ENCODE assay signal across 2 cellular contexts in the genomic region with DNA sequence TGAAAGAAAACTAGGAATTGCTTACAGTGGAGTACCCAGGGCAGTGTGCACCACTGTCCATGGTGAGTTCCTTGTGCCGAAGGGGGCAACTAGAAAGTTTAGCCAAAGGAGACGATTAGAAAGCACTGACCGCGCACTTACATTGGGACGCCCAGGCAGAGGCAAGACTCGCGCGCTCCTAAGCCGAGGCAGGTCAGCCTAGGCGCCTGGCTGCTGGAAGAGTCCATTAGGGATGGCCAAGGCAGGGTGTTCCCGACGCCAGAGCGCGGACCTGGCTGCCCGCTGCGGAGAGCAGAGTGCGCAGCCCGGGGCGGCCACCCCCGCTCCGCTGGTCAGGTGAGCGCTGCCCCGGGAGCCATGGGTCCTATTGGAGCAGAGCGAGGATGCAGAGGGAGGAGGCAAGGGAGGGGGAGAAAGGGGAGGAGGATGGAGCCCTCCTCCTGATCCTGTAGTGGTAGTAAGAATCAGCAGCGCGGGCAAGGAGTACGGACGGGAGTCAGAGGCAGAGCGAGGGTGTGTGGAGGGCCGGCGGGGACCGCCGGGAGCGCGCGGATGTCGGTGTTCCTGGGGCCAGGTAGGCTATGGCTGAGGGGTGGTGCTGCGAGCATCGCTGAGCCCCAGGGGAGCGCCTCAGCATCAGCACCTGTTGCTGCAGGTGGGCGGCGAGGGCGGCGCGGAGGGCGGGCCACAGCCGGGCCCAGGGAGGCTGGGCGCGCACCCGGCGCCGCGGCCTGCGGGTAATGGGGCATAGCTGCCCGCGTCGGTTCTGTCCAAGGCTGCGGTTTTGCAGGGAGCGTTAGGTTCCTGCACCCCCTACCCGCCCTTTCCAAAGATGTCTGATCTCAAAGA.
A peak's percentile ranks its signal among the peaks of the same experiment; 100 is the strongest.
TF ChIP-seq lines count a peak whose summit lies in the region.

ADGRV1 (plus strand) TSS at position 454 of the 849 bp plus-strand sequence; CDS start at position 553, 99 bp downstream.

TF ChIP-seq in Ishikawa, 13 proteins besides CTCF, POLR2A, EP300 and RAD21 (continued from another document):
- TF ChIP-seq, protein P1, sequence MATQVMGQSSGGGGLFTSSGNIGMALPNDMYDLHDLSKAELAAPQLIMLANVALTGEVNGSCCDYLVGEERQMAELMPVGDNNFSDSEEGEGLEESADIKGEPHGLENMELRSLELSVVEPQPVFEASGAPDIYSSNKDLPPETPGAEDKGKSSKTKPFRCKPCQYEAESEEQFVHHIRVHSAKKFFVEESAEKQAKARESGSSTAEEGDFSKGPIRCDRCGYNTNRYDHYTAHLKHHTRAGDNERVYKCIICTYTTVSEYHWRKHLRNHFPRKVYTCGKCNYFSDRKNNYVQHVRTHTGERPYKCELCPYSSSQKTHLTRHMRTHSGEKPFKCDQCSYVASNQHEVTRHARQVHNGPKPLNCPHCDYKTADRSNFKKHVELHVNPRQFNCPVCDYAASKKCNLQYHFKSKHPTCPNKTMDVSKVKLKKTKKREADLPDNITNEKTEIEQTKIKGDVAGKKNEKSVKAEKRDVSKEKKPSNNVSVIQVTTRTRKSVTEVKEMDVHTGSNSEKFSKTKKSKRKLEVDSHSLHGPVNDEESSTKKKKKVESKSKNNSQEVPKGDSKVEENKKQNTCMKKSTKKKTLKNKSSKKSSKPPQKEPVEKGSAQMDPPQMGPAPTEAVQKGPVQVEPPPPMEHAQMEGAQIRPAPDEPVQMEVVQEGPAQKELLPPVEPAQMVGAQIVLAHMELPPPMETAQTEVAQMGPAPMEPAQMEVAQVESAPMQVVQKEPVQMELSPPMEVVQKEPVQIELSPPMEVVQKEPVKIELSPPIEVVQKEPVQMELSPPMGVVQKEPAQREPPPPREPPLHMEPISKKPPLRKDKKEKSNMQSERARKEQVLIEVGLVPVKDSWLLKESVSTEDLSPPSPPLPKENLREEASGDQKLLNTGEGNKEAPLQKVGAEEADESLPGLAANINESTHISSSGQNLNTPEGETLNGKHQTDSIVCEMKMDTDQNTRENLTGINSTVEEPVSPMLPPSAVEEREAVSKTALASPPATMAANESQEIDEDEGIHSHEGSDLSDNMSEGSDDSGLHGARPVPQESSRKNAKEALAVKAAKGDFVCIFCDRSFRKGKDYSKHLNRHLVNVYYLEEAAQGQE (IDR thresholded peaks at IDR 0.05; ENCODE audit: low read depth) = peak; percentile 24; the same call in 1 of the 2 replicates
- TF ChIP-seq YY1 (IDR thresholded peaks at IDR 0.05; ENCODE audit: low read depth) = no peak
- TF ChIP-seq CREB1 (IDR thresholded peaks at IDR 0.05; ENCODE audit: low read depth) = 0 out of 2 replicates have a peak, but pooled peaks have one; percentile 44
- TF ChIP-seq TCF12 (IDR thresholded peaks at IDR 0.05; ENCODE audit: low read depth) = 0 out of 2 replicates have a peak, but pooled peaks have one; percentile 52
- TF ChIP-seq, protein P2, sequence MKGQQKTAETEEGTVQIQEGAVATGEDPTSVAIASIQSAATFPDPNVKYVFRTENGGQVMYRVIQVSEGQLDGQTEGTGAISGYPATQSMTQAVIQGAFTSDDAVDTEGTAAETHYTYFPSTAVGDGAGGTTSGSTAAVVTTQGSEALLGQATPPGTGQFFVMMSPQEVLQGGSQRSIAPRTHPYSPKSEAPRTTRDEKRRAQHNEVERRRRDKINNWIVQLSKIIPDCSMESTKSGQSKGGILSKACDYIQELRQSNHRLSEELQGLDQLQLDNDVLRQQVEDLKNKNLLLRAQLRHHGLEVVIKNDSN (IDR thresholded peaks at IDR 0.05) = peak; percentile 49; the same call in 1 of the 2 replicates
- TF ChIP-seq ZBTB7A (IDR thresholded peaks at IDR 0.05; ENCODE audit: low read depth) = no peak
- TF ChIP-seq, protein P3, sequence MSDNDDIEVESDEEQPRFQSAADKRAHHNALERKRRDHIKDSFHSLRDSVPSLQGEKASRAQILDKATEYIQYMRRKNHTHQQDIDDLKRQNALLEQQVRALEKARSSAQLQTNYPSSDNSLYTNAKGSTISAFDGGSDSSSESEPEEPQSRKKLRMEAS (IDR thresholded peaks at IDR 0.05) = peak; percentile 78
- no peak for TF ChIP-seq CEBPB (IDR thresholded peaks at IDR 0.05)
- peak; percentile 86 for TF ChIP-seq TAF1 (IDR thresholded peaks at IDR 0.05; ENCODE audit: low read depth)
- no peak for TF ChIP-seq NFIC (IDR thresholded peaks at IDR 0.05)
- TF ChIP-seq FOXM1 (IDR thresholded peaks at IDR 0.05; ENCODE audit: borderline replicate concordance, low read depth) = peak; percentile 65; the same call in 1 of the 2 replicates
- peak; percentile 28; the same call in 1 of the 2 replicates for TF ChIP-seq TEAD4 (IDR thresholded peaks at IDR 0.05)

TF ChIP-seq in SK-N-SH, 30 proteins besides CTCF, POLR2A, EP300 and RAD21 (continued from another document):
- TF ChIP-seq, protein P4, sequence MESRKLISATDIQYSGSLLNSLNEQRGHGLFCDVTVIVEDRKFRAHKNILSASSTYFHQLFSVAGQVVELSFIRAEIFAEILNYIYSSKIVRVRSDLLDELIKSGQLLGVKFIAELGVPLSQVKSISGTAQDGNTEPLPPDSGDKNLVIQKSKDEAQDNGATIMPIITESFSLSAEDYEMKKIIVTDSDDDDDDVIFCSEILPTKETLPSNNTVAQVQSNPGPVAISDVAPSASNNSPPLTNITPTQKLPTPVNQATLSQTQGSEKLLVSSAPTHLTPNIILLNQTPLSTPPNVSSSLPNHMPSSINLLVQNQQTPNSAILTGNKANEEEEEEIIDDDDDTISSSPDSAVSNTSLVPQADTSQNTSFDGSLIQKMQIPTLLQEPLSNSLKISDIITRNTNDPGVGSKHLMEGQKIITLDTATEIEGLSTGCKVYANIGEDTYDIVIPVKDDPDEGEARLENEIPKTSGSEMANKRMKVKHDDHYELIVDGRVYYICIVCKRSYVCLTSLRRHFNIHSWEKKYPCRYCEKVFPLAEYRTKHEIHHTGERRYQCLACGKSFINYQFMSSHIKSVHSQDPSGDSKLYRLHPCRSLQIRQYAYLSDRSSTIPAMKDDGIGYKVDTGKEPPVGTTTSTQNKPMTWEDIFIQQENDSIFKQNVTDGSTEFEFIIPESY (IDR thresholded peaks at IDR 0.05; ENCODE audit: borderline replicate concordance, low read depth) = no peak
- TF ChIP-seq TAF1 (IDR thresholded peaks at IDR 0.05; ENCODE audit: borderline replicate concordance, low read depth, low read length) (no peak), RXRA (IDR thresholded peaks at IDR 0.05; ENCODE audit: borderline replicate concordance, low read depth) (no peak), NRF1 (IDR thresholded peaks at IDR 0.05; ENCODE audit: low read depth, low read length) (peak; percentile 40), RCOR1 (IDR thresholded peaks at IDR 0.05; ENCODE audit: low read length) (peak; percentile 54; the same call in 1 of the 2 replicates), POLR2AphosphoS5 (IDR thresholded peaks at IDR 0.05; ENCODE audit: low read depth, low read length) (0 out of 2 replicates have a peak, but pooled peaks have one; percentile 18), CHD2 (IDR thresholded peaks at IDR 0.05; ENCODE audit: low read length, partially characterized antibody) (peak; percentile 26)
- TF ChIP-seq, protein P5, sequence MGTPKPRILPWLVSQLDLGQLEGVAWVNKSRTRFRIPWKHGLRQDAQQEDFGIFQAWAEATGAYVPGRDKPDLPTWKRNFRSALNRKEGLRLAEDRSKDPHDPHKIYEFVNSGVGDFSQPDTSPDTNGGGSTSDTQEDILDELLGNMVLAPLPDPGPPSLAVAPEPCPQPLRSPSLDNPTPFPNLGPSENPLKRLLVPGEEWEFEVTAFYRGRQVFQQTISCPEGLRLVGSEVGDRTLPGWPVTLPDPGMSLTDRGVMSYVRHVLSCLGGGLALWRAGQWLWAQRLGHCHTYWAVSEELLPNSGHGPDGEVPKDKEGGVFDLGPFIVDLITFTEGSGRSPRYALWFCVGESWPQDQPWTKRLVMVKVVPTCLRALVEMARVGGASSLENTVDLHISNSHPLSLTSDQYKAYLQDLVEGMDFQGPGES (IDR thresholded peaks at IDR 0.05; ENCODE audit: low read depth, low read length) = no peak
TF ChIP-seq in SK-N-SH: peak in this region for 6.
